ENCODE assay signal across 9 cellular contexts in genomic region chr19:39540333-39540673, GRCh38. TPM values are rescaled to one million over a fixed set of nuclear protein-coding genes. Genes with fewer than 3 reads are reported as not detected.
A peak's percentile ranks its signal among the peaks of the same experiment; 100 is the strongest.
DNase-seq lines count a peak whose midpoint lies in the region; ATAC-seq and TF ChIP-seq lines count a peak whose summit lies in the region.
"Had no signal": no experiment of that assay in that cellular context is flagged by ENCODE, and none has a peak within 500 bp of the region (broad histone marks: within the 10 kb centered on the region; RNA-seq: fewer than 3 reads in every experiment).

No MANE protein-coding gene starts in this region.

- 0 out of 2 replicates have a peak overlapping the region, but pooled peaks have one; percentile 89 for H3K9ac ChIP-seq in MM.1S (ENCODE audit: low read length)

- H3K36me3 Mint-ChIP-seq in CD4-positive, CD25-positive, alpha-beta regulatory T cell = peaks cover 4% of the 10 kb centered on the region

- no peak for DNase-seq in CD4-positive, CD25-positive, alpha-beta regulatory T cell
- DNase-seq in MM.1S (no peak), coronary artery (ENCODE audit: low spot score) (no peak), occipital lobe (lab: John Stamatoyannopoulos, UW) (no peak), H4 (ENCODE audit: low spot score) (no peak)

- H3K4me3 Mint-ChIP-seq in CD4-positive, CD25-positive, alpha-beta regulatory T cell = peak overlapping the region; percentile 94 to 98 (median 98)

- peak overlapping the region; percentile 67 for H3K4me3 ChIP-seq in CD4-positive, CD25-positive, alpha-beta regulatory T cell (ENCODE audit: low read depth, low read length)
- peak overlapping the region; percentile 95 for H3K4me3 ChIP-seq in MM.1S (ENCODE audit: low read length)
- H3K4me3 ChIP-seq in coronary artery = peak overlapping the region; percentile 90
- peak overlapping the region; percentile 79 for H3K4me3 ChIP-seq in neuron (ENCODE audit: low read length)

- no peaks in the 10 kb centered on the region for H3K9me3 Mint-ChIP-seq in CD4-positive, CD25-positive, alpha-beta regulatory T cell

- H3F3A ChIP-seq in MM.1S (ENCODE audit: insufficient read depth, low read length) = no peaks in the 10 kb centered on the region

- H3K27ac Mint-ChIP-seq in CD4-positive, CD25-positive, alpha-beta regulatory T cell = peak overlapping the region; percentile 96 to 99 (median 97)

- H3K9me2 ChIP-seq in MM.1S (replicated peaks; ENCODE audit: insufficient read depth, low read length) = no peaks in the 10 kb centered on the region

- peak overlapping the region; percentile 92 for H3K27ac ChIP-seq in CD4-positive, CD25-positive, alpha-beta regulatory T cell (ENCODE audit: insufficient read depth, low read length, poor library complexity, severe bottlenecking)
- no peak overlapping the region for H3K27ac ChIP-seq in MM.1S (ENCODE audit: low read length)
- H3K27ac ChIP-seq in coronary artery = no peak overlapping the region

- peaks cover 15% of the 10 kb centered on the region for H3K79me2 ChIP-seq in MM.1S (ENCODE audit: low read length)

- no peaks in the 10 kb centered on the region for H4K20me1 ChIP-seq in MM.1S (ENCODE audit: insufficient read depth, low read length)

- peaks cover 28% of the 10 kb centered on the region for H3K4me1 ChIP-seq in CD4-positive, CD25-positive, alpha-beta regulatory T cell (ENCODE audit: control insufficient read depth, insufficient read depth, low read length, poor library complexity, severe bottlenecking)
- H3K4me1 ChIP-seq in MM.1S (ENCODE audit: low read length) (peaks cover 8% of the 10 kb centered on the region), neuron (ENCODE audit: insufficient read depth, low read length) (peaks cover 28% of the 10 kb centered on the region)

- TF ChIP-seq CTCF in MM.1S (IDR thresholded peaks at IDR 0.05; ENCODE audit: low read length) (no peak), coronary artery (IDR thresholded peaks at IDR 0.05) (no peak)

- no peak for ATAC-seq in CD4-positive, CD25-positive, alpha-beta regulatory T cell (ENCODE audit: low read depth in 2 of 2)
- ATAC-seq in GM21526 (IDR thresholded peaks at IDR 0.05; ENCODE audit: low FRiP score, unreplicated experiment) (no peak), HG02678 (IDR thresholded peaks at IDR 0.05; ENCODE audit: unreplicated experiment) (no peak)

- H3K27me3 ChIP-seq in CD4-positive, CD25-positive, alpha-beta regulatory T cell (ENCODE audit: control insufficient read depth, insufficient read depth, low read length) = no peaks in the 10 kb centered on the region
- H3K27me3 ChIP-seq in MM.1S (replicated peaks; ENCODE audit: insufficient read depth, low read length) = no peaks in the 10 kb centered on the region
- H3K27me3 ChIP-seq in neuron (ENCODE audit: insufficient read depth, low read length) = no peaks in the 10 kb centered on the region

- H3K9me3 ChIP-seq in CD4-positive, CD25-positive, alpha-beta regulatory T cell (ENCODE audit: control insufficient read depth in 2 of 2, low read length in 2 of 2) = no peaks in the 10 kb centered on the region
- H3K9me3 ChIP-seq in MM.1S (replicated peaks; ENCODE audit: insufficient read depth, low read length) = no peaks in the 10 kb centered on the region
- H3K9me3 ChIP-seq in neuron (ENCODE audit: low read length) = no peaks in the 10 kb centered on the region

- H3K4me1 Mint-ChIP-seq in CD4-positive, CD25-positive, alpha-beta regulatory T cell = peaks cover 26 to 72% (median 51%) of the 10 kb centered on the region in 4 donors

- H2AFZ ChIP-seq in MM.1S (ENCODE audit: low read length) (peak overlapping the region; percentile 49), neuron (ENCODE audit: low read depth, low read length) (peak overlapping the region; percentile 67)

- H3K4me2 ChIP-seq in MM.1S (ENCODE audit: low read depth, low read length) = peak overlapping the region; percentile 56; the same call in 1 of the 2 replicates

- H3K27me3 Mint-ChIP-seq in CD4-positive, CD25-positive, alpha-beta regulatory T cell = peaks cover 16% of the 10 kb centered on the region

- no peaks in the 10 kb centered on the region for H3K36me3 ChIP-seq in CD4-positive, CD25-positive, alpha-beta regulatory T cell (ENCODE audit: control insufficient read depth, insufficient read depth, low read length)
- H3K36me3 ChIP-seq in MM.1S (replicated peaks; ENCODE audit: insufficient read depth, low read length) (no peaks in the 10 kb centered on the region), neuron (ENCODE audit: insufficient read depth, low read length) (no peaks in the 10 kb centered on the region)

RNA-seq across cellular contexts. Expression of gene EID2, which starts 0.3 kb away (rescaled TPM):
- 13.1 TPM for total RNA-seq in CD4-positive, CD25-positive, alpha-beta regulatory T cell
- 10 to 100 TPM; 20.2 to 32.7 (median 23.8) TPM for polyA plus RNA-seq in CD4-positive, CD25-positive, alpha-beta regulatory T cell
- total RNA-seq in occipital lobe = 26.4 TPM
- total RNA-seq in H4 (2014; rRNA removed; shearing (Covaris generic)) = 10.8 and 11.5 TPM in 2 replicates

RNA-seq across cellular contexts. Expression of gene EID2B, which starts 7.7 kb away (rescaled TPM):
- 4.8 TPM for total RNA-seq in CD4-positive, CD25-positive, alpha-beta regulatory T cell
- polyA plus RNA-seq in CD4-positive, CD25-positive, alpha-beta regulatory T cell = 10 to 100 TPM in 3 of 4 donors, 1 to 10 TPM in 1; 7.3 to 11.3 (median 10.3) TPM
- total RNA-seq in occipital lobe = 18.9 TPM
- 3.2 and 3.3 TPM in 2 replicates for total RNA-seq in H4 (2014; rRNA removed; shearing (Covaris generic))

RNA-seq across cellular contexts. Expression of gene SELENOV, which starts 25.4 kb away (rescaled TPM):
- total RNA-seq in CD4-positive, CD25-positive, alpha-beta regulatory T cell = not detected
- not detected for polyA plus RNA-seq in CD4-positive, CD25-positive, alpha-beta regulatory T cell
- not detected for total RNA-seq in occipital lobe
- not detected in 2 replicates for total RNA-seq in H4 (2014; rRNA removed; shearing (Covaris generic))
- total RNA-seq: HT1080 had no signal

RNA-seq across cellular contexts. Expression of gene DLL3, which starts 41.6 kb away (rescaled TPM):
- 0.17 TPM for total RNA-seq in CD4-positive, CD25-positive, alpha-beta regulatory T cell
- polyA plus RNA-seq in CD4-positive, CD25-positive, alpha-beta regulatory T cell = under 1 TPM in 1 of 4 donors, not detected in 3; 0.13 TPM
- 15.8 TPM for total RNA-seq in occipital lobe
- total RNA-seq in H4 (2014; rRNA removed; shearing (Covaris generic)) = 2.0 and 2.2 TPM in 2 replicates

RNA-seq across cellular contexts. Expression of gene TIMM50, which starts 59.7 kb away (rescaled TPM):
- 45.3 TPM for total RNA-seq in CD4-positive, CD25-positive, alpha-beta regulatory T cell
- 10 to 100 TPM; 35.4 to 47.4 (median 40.2) TPM for polyA plus RNA-seq in CD4-positive, CD25-positive, alpha-beta regulatory T cell
- 39.6 TPM for total RNA-seq in occipital lobe
- total RNA-seq in H4 (2014; rRNA removed; shearing (Covaris generic)) = 91.9 and 122 TPM in 2 replicates
